Comparison of ENCODE assay signal across 8 cellular contexts in the genomic region with DNA sequence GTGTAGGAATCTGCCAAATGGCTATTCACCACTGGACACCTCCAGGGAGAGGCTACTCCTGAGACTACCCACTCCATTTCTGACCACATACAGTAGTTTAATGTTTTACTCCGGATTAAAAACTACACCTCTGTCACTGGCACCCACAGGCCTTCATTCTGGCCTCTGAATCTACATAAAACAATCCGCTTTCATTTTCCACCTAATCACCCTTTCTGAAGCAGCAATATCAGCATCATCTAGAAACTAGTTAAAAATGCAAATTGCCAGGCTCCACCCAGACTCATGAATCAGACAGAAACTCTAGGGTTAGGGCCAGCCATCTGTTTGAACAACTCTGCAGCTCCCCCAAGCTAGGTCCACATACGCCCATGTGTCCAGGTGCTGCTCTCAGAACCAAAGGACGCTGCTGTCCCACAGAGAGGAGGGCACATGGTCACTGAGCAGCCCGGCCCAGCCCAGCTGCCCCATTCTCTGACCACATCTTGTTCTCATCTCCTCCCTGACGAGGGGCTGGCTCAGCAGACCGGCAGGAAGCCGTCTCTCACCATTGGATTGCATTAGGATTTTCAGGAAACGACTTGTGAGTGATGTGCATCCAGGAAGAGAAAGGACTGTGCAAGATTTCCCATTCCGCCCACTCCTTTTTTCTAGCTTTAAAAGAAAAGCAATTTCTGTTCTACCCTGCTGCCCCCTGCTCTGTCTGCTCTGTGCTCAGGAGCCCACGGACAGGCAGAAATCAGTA. TPM values are rescaled to one million over a fixed set of nuclear protein-coding genes. Genes with fewer than 3 reads are reported as not detected.
DNase-seq lines count a peak whose midpoint lies in the region; ATAC-seq and TF ChIP-seq lines count a peak whose summit lies in the region.

No MANE protein-coding gene starts in this region.

- peak overlapping the region; percentile 38 for H3K27ac ChIP-seq in skeletal muscle tissue (ENCODE audit: low read depth, low read length)

- H3K27me3 Mint-ChIP-seq in CD14-positive monocyte (ENCODE audit: low read depth in 3 of 3) = peaks cover 0 to 4% (median 0%) of the 10 kb centered on the region in 3 donors

- no peaks in the 10 kb centered on the region for H3K9me3 ChIP-seq in skeletal muscle tissue (ENCODE audit: control insufficient read depth in 3 of 3, low read length in 3 of 3)

- DNase-seq in CD14-positive monocyte (ENCODE audit: low spot score) (no peak), germinal center (ENCODE audit: low spot score) (peak; percentile 60), NCI-H187 treated with DMSO at 0.1 percent for 48 hours (lab: John Stamatoyannopoulos, UW) (no peak), NCI-H524 treated with DMSO at 0.1 percent for 48 hours (lab: John Stamatoyannopoulos, UW) (no peak)
- DNase-seq in activated T-cell treated with anti-CD3 and anti-CD28 coated beads, Interleukin-2, amount 50 U/mL, for 1 hour = peak; percentile 42

- peaks cover 33% of the 10 kb centered on the region for H3K4me1 Mint-ChIP-seq in CD14-positive monocyte

- peaks cover 0 to 6% (median 4%) of the 10 kb centered on the region in 3 donors for H3K36me3 ChIP-seq in skeletal muscle tissue (ENCODE audit: control insufficient read depth in 3 of 3, insufficient read depth in 3 of 3, low read length in 3 of 3)

- H3K4me1 ChIP-seq in skeletal muscle tissue (ENCODE audit: control insufficient read depth in 3 of 3, insufficient read depth in 3 of 3, low read length in 3 of 3) = peaks cover 10 to 20% (median 16%) of the 10 kb centered on the region in 3 donors

- peak overlapping the region in 4 of 7 donors; percentile 16 to 54 (median 44) for H3K27ac Mint-ChIP-seq in CD14-positive monocyte

- no peaks in the 10 kb centered on the region for H3K9me3 Mint-ChIP-seq in CD14-positive monocyte

- no peak for TF ChIP-seq CTCF in CD14-positive monocyte (IDR thresholded peaks at IDR 0.05)

- no peak overlapping the region for H3K4me3 ChIP-seq in skeletal muscle tissue (ENCODE audit: low read length in 3 of 3)

- peak overlapping the region in 1 of 2 donors; percentile 5 for H3K4me3 Mint-ChIP-seq in CD14-positive monocyte

- ATAC-seq in GM19467 (IDR thresholded peaks at IDR 0.05; ENCODE audit: unreplicated experiment) (peak; percentile 93), HG03520 (IDR thresholded peaks at IDR 0.05; ENCODE audit: unreplicated experiment) (peak; percentile 94)

- intact Hi-C loops in CD14-positive monocyte (cut with micrococcal nuclease) = no loop called here

- H3K27me3 ChIP-seq in skeletal muscle tissue (ENCODE audit: control insufficient read depth in 3 of 3, insufficient read depth in 3 of 3, low read length in 3 of 3) = no peaks in the 10 kb centered on the region

- peaks cover 29 to 30% of the 10 kb centered on the region in 2 donors for H3K36me3 Mint-ChIP-seq in CD14-positive monocyte

- peak overlapping the region in 1 of 3 donors; percentile 1 for H3K9ac ChIP-seq in skeletal muscle tissue (ENCODE audit: low read depth in 1 of 3, low read length in 3 of 3)

RNA-seq across cellular contexts. Expression of gene ADAM19, which starts 34.7 kb away (rescaled TPM):
- polyA plus RNA-seq in CD14-positive monocyte = 1 to 10 TPM; 3.0 to 6.2 TPM
- total RNA-seq in skeletal muscle tissue = 14.1 TPM

Comparison
In these comparisons a context has a peak if more than half of its experiments do, and no peak if none do; other contexts are left out.
1. DNase-seq: peak in activated T-cell treated with anti-CD3 and anti-CD28 coated beads, Interleukin-2, amount 50 U/mL, for 1 hour (single experiment) and germinal center (single experiment); none in CD14-positive monocyte (single experiment), NCI-H187 treated with DMSO at 0.1 percent for 48 hours (single experiment) and NCI-H524 treated with DMSO at 0.1 percent for 48 hours (single experiment).